ENCODE assay signal across 8 cellular contexts in genomic region chr3:14401692-14402303, GRCh38. TPM values are rescaled to one million over a fixed set of nuclear protein-coding genes. Genes with fewer than 3 reads are reported as not detected.
A peak's percentile ranks its signal among the peaks of the same experiment; 100 is the strongest.
DNase-seq lines count a peak whose midpoint lies in the region; ATAC-seq and TF ChIP-seq lines count a peak whose summit lies in the region.

No MANE protein-coding gene starts in this region.

- no peak for ATAC-seq in GM21423 (IDR thresholded peaks at IDR 0.05; ENCODE audit: unreplicated experiment)

- no peak for TF ChIP-seq EP300 in tibial nerve (IDR thresholded peaks at IDR 0.05)

- POLR2A ChIA-PET in activated CD4-positive, alpha-beta T cell treated with anti-CD3 and anti-CD28 coated beads, Interleukin-2, amount 10 ng/mL, durations not matched to agents 7 days and 5 days (lab: Charles Lee), result interaction anchor here (1.8 kb wide), 1 partner anchor 30 kb away, joined by 12 read pairs; no protein-coding TSS in a partner anchor

- no peak for DNase-seq in activated CD4-positive, alpha-beta T cell treated with anti-CD3 and anti-CD28 coated beads, Interleukin-2, amount 10 ng/mL, durations not matched to agents 7 days and 5 days
- DNase-seq in activated CD4-positive, alpha-beta T cell treated with anti-CD3 and anti-CD28 coated beads, Interleukin-2, amount 50 U/mL, for 1 hour, result no peak
- no peak for DNase-seq in ascending aorta (ENCODE audit: low spot score in 2 of 2)
- DNase-seq in tibial nerve (ENCODE audit: low spot score in 2 of 2), result no peak
- DNase-seq in SIG-M5 (lab: John Stamatoyannopoulos, UW), result no peak
- no peak for DNase-seq in T1000 (lab: John Stamatoyannopoulos, UW)

- CTCF ChIA-PET in activated CD4-positive, alpha-beta T cell treated with anti-CD3 and anti-CD28 coated beads, Interleukin-2, amount 10 ng/mL, durations not matched to agents 7 days and 5 days (lab: Charles Lee), result interaction anchor here (0.6 to 1.6 kb wide), 8 partner anchors 9 to 505 kb away, joined by 3 to 5 read pairs (median 4); no protein-coding TSS in a partner anchor

- H3K27ac ChIP-seq in ascending aorta (peak overlapping the region; percentile 77 to 85), layer of hippocampus (ENCODE audit: low read depth, low read length) (peak overlapping the region; percentile 59), tibial nerve (peak overlapping the region in 3 of 4 donors; percentile 75 to 91 (median 82))

- H3K9me3 Mint-ChIP-seq in activated CD4-positive, alpha-beta T cell treated with anti-CD3 and anti-CD28 coated beads, Interleukin-2, amount 10 ng/mL, durations not matched to agents 7 days and 5 days, result no peaks in the 10 kb centered on the region

- H3K9me3 ChIP-seq in ascending aorta, result no peaks in the 10 kb centered on the region
- H3K9me3 ChIP-seq in tibial nerve, result no peaks in the 10 kb centered on the region

- H3K36me3 Mint-ChIP-seq in activated CD4-positive, alpha-beta T cell treated with anti-CD3 and anti-CD28 coated beads, Interleukin-2, amount 10 ng/mL, durations not matched to agents 7 days and 5 days (ENCODE audit: low read depth), result peaks cover 17% of the 10 kb centered on the region

- H3K27me3 Mint-ChIP-seq in activated CD4-positive, alpha-beta T cell treated with anti-CD3 and anti-CD28 coated beads, Interleukin-2, amount 10 ng/mL, durations not matched to agents 7 days and 5 days, result no peaks in the 10 kb centered on the region

- peaks cover 25 to 33% of the 10 kb centered on the region in 2 donors for H3K4me1 ChIP-seq in ascending aorta
- peaks cover 0 to 41% (median 23%) of the 10 kb centered on the region in 4 donors for H3K4me1 ChIP-seq in tibial nerve

- TF ChIP-seq CTCF in ascending aorta (IDR thresholded peaks at IDR 0.05) (no peak), tibial nerve (IDR thresholded peaks at IDR 0.05) (no peak)

- peaks cover 56% of the 10 kb centered on the region for H3K4me1 Mint-ChIP-seq in activated CD4-positive, alpha-beta T cell treated with anti-CD3 and anti-CD28 coated beads, Interleukin-2, amount 10 ng/mL, durations not matched to agents 7 days and 5 days

- no peaks in the 10 kb centered on the region for H3K27me3 ChIP-seq in ascending aorta
- H3K27me3 ChIP-seq in layer of hippocampus (ENCODE audit: control insufficient read depth, insufficient read depth, low read length), result no peaks in the 10 kb centered on the region
- no peaks in the 10 kb centered on the region for H3K27me3 ChIP-seq in tibial nerve

- intact Hi-C loops in ascending aorta (cut with DNase I), result loop anchor here (1.0 to 10.0 kb wide), 6 partner anchors 31 to 546 kb away; partner anchors contain the start of gene NR2C2

- peak overlapping the region; percentile 99 for H3K27ac Mint-ChIP-seq in activated CD4-positive, alpha-beta T cell treated with anti-CD3 and anti-CD28 coated beads, Interleukin-2, amount 10 ng/mL, durations not matched to agents 7 days and 5 days

- H3K4me3 Mint-ChIP-seq in activated CD4-positive, alpha-beta T cell treated with anti-CD3 and anti-CD28 coated beads, Interleukin-2, amount 10 ng/mL, durations not matched to agents 7 days and 5 days, result peak overlapping the region; percentile 98

- 47 to 54% methylated on average over 20 to 22 of the region's 22 CpGs for WGBS in tibial nerve, 2 donors

- peak overlapping the region; percentile 62 to 85 for H3K4me3 ChIP-seq in ascending aorta
- H3K4me3 ChIP-seq in tibial nerve, result peak overlapping the region; percentile 62 to 74 (median 68)

- H3K36me3 ChIP-seq in ascending aorta, result no peaks in the 10 kb centered on the region
- no peaks in the 10 kb centered on the region for H3K36me3 ChIP-seq in tibial nerve

- no peak for TF ChIP-seq POLR2A in tibial nerve (IDR thresholded peaks at IDR 0.05)

RNA-seq across cellular contexts. Expression of gene SLC6A6, which starts 0.6 kb away (rescaled TPM):
- total RNA-seq in activated CD4-positive, alpha-beta T cell treated with anti-CD3 and anti-CD28 coated beads, Interleukin-2, amount 10 ng/mL, durations not matched to agents 7 days and 5 days, result 10 to 100 TPM; 42.0 to 43.1 TPM
- total RNA-seq in ascending aorta (78.1 TPM), tibial nerve (10 to 100 TPM; 11.8 to 24.9 (median 13.5) TPM)
